In genomic region chr6:11575408-11576033, GRCh38 we compare ENCODE assay signal across 8 cellular contexts. TPM values are rescaled to one million over a fixed set of nuclear protein-coding genes. Genes with fewer than 3 reads are reported as not detected.
DNase-seq lines count a peak whose midpoint lies in the region; ATAC-seq, FAIRE-seq and TF ChIP-seq lines count a peak whose summit lies in the region.

No MANE protein-coding gene starts in this region.

- no peaks in the 10 kb centered on the region for H3K9me3 ChIP-seq in A549
- H3K9me3 ChIP-seq in T-helper 17 cell (ENCODE audit: control insufficient read depth, low read length, poor library complexity, severe bottlenecking): no peaks in the 10 kb centered on the region

- no peak overlapping the region for H3K4me3 ChIP-seq in A549

- 28% methylated on average over 10 of the region's 10 CpGs for WGBS in A549 (ENCODE audit: missing lambda C conversion rate)

- peak overlapping the region in 1 of 2 experiments; percentile 71; a peak in 3 of 6 replicates for H3K27ac ChIP-seq in A549

- DNase-seq in A549 (ENCODE audit: low read depth in 1 of 2, low spot score in 1 of 2) (peak; percentile 51 to 84), GM12892 (ENCODE audit: insufficient read length) (no peak), NCI-H146 treated with DMSO at 0.1 percent for 48 hours (lab: John Stamatoyannopoulos, UW; ENCODE audit: unreplicated experiment) (peak; percentile 18), T-helper 17 cell (peak in 1 of 3 donors; percentile 30), brain pericyte (ENCODE audit: low read depth, low spot score) (peak; percentile 42), inferior parietal cortex (ENCODE audit: extremely low spot score) (peak; percentile 75)
- peak in 3 of 4 experiments; percentile 9 to 21 (median 11) for DNase-seq in stimulated activated CD4-positive, alpha-beta T cell treated with anti-CD3 and anti-CD28 coated beads, Interleukin-1b, Interleukin-23, amount 100 ng/mL, for 24 hours (ENCODE audit: low read depth in 4 of 4, low spot score in 1 of 4)

- peak; percentile 99 to 100 for ATAC-seq in A549
- ATAC-seq in HG02759 (IDR thresholded peaks at IDR 0.05; ENCODE audit: unreplicated experiment): peak; percentile 99
- ATAC-seq in T-helper 17 cell: peak; percentile 96

- peak; percentile 79 for TF ChIP-seq CTCF in A549 (IDR thresholded peaks at IDR 0.05)

- POLR2A ChIA-PET in A549 (lab: Yijun Ruan, JAX): interaction anchor here (0.6 to 1.5 kb wide), 3 partner anchors 482 to 814 kb away, joined by 3 to 4 read pairs (median 4); partner anchors contain the start of genes SMIM13 and SYCP2L

- CTCF ChIA-PET in A549 (lab: Yijun Ruan, JAX): interaction anchor here (0.5 to 2.4 kb wide), 36 partner anchors 8 to 1137 kb away, joined by 3 to 29 read pairs (median 4); partner anchors contain the start of genes SMIM13 and SYCP2L

- H3K27ac Mint-ChIP-seq in T-helper 17 cell: no peak overlapping the region

- no peak overlapping the region for H3K4me3 Mint-ChIP-seq in T-helper 17 cell

- peak; percentile 91 to 93 for TF ChIP-seq RAD21 in A549 (conservative IDR thresholded peaks at IDR 0.05 in 1 of 2, IDR thresholded peaks at IDR 0.05 in 1 of 2)

- H3K4me2 ChIP-seq in A549: peak overlapping the region; percentile 59; the same call in 2 of the 3 replicates

- peak; percentile 98 for FAIRE-seq in A549 (lab: Jason Lieb, UNC)
- FAIRE-seq in GM12892 (lab: Jason Lieb, UNC): peak; percentile 97

- no peak for TF ChIP-seq EP300 in A549 (IDR thresholded peaks at IDR 0.05)

- H3K4me1 Mint-ChIP-seq in T-helper 17 cell: peaks cover 2% of the 10 kb centered on the region

- peaks cover 5% of the 10 kb centered on the region for H3K36me3 Mint-ChIP-seq in T-helper 17 cell (ENCODE audit: low read depth)

- TF ChIP-seq POLR2A in A549 (IDR thresholded peaks at IDR 0.05; ENCODE audit: low read length): no peak
- TF ChIP-seq POLR2A in GM12892 (IDR thresholded peaks at IDR 0.05; ENCODE audit: low read depth, low read length): no peak

- H3K27me3 Mint-ChIP-seq in T-helper 17 cell: no peaks in the 10 kb centered on the region

- 0 out of 3 replicates have a peak, but pooled peaks cover 2% of the 10 kb centered on the region for H3K4me1 ChIP-seq in A549

TF ChIP-seq in A549, 52 proteins besides CTCF, POLR2A, EP300 and RAD21:
- TF ChIP-seq CEBPB (IDR thresholded peaks at IDR 0.05): peak; percentile 81 to 94; a peak in 3 of 4 replicates
- TF ChIP-seq RARB (CRISPR knock-in tag; IDR thresholded peaks at IDR 0.05): no peak
- peak; percentile 87 for TF ChIP-seq SMC3 (IDR thresholded peaks at IDR 0.05)

RNA-seq across cellular contexts. Expression of gene TMEM170B, which starts 38.0 kb away (rescaled TPM):
- 2.4 and 3.2 TPM in 2 replicates for polyA plus RNA-seq in A549 (2011; rRNA removed)
- 0.49 and 0.57 TPM in 2 replicates for polyA plus RNA-seq in A549 (2012; cell fraction: cytosol; rRNA removed)
- 0.18 and 0.37 TPM in 2 replicates for polyA plus RNA-seq in A549 (2012; cell fraction: nucleus; rRNA removed)
- 2.0 to 2.5 TPM (median 2.0 TPM) in 3 replicates for polyA plus RNA-seq in A549 (2017; fragmentation: RNase III; extraction: RNeasy Plus Mini Kit Qiagen cat#74134 plus additional on column Dnase treatment)
- 2.0 and 2.4 TPM in 2 replicates for polyA minus RNA-seq in A549 (2011; rRNA and poly(A)+ RNA removed)
- polyA plus RNA-seq in GM12892 (2012; ENCODE audit: missing spikeins): 5.6 TPM
- 1 to 10 TPM; 1.3 to 1.7 TPM for total RNA-seq in T-helper 17 cell
